Comparison of ENCODE assay signal across 8 cellular contexts in the genomic region with DNA sequence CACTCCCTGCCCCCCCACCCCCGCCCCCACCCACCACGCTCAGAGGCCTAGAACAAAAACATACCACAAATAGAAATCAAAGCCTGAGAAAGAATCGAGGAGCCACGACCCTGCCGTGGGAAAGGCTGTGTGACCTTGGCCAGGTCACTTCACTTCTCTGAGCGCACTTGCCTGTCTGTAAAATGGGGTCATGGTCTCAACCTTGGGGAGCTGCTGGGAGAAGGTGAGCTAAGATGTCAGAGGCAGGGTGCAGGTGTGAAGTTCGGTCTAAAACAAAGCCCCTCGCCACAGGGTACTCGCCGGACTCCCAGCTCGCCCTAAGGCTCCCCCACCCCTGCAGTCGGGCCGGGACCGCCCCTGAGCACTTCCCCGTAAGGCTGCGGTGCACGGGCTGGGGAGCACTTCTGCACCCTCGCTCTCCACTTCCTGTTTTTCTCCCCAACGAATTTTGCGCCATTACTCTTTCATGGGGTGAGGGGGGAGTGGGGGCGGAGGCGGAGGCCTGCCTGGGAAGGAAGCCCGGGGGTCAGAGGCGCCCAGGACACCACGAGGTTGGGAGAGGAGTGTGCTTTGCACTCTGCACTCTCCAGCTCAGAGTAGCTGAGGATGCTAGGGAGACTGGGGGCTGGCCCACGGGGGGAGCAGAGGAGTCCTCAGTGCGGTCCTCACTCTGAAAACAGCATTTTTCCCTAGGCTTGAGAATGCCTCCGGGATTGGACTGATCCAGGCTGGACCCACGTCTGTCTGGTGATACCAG.
DNase-seq lines count a peak whose midpoint lies in the region; TF ChIP-seq lines count a peak whose summit lies in the region.

No MANE protein-coding gene starts in this region.

- H3K36me3 ChIP-seq in HEK293 (ENCODE audit: control insufficient read depth in 2 of 2, insufficient read depth in 1 of 2, low read length in 2 of 2), result no peaks in the 10 kb centered on the region
- peaks cover 3% of the 10 kb centered on the region for H3K36me3 ChIP-seq in effector memory CD4-positive, alpha-beta T cell (ENCODE audit: control insufficient read depth, insufficient read depth, low read length)

- H3K27me3 ChIP-seq in effector memory CD4-positive, alpha-beta T cell (replicated peaks; ENCODE audit: control insufficient read depth, insufficient read depth, low read length, poor library complexity, severe bottlenecking), result no peaks in the 10 kb centered on the region

- H3K4me1 ChIP-seq in HEK293 (ENCODE audit: control insufficient read depth, insufficient read depth, low read length), result no peaks in the 10 kb centered on the region
- H3K4me1 ChIP-seq in effector memory CD4-positive, alpha-beta T cell (ENCODE audit: control insufficient read depth, insufficient read depth, low read length, poor library complexity, severe bottlenecking), result peaks cover 27% of the 10 kb centered on the region

- TF ChIP-seq CTCF in HEK293 (tag by site-specific recombination; IDR thresholded peaks at IDR 0.05), result no peak

- H3K9me3 ChIP-seq in HEK293 (ENCODE audit: control insufficient read depth, insufficient read depth, low read depth, low read length), result no peaks in the 10 kb centered on the region
- no peaks in the 10 kb centered on the region for H3K9me3 ChIP-seq in effector memory CD4-positive, alpha-beta T cell (ENCODE audit: control insufficient read depth, low read length)

- DNase-seq in activated CD4-positive, CD25-positive, alpha-beta regulatory T cell treated with anti-CD3 and anti-CD28 coated beads, Interleukin-2, amount 50 U/mL, for 72 hours, result peak; percentile 80
- DNase-seq in effector memory CD4-positive, alpha-beta T cell, result peak; percentile 46 to 62 (median 55)
- DNase-seq in stimulated activated CD4-positive, alpha-beta T cell treated with anti-CD3 and anti-CD28 coated beads, Interleukin-4, amount 100 ng/mL, for 4 hours, result peak; percentile 60
- DNase-seq in NCI-H345 treated with DMSO at 0.1 percent for 48 hours (lab: John Stamatoyannopoulos, UW; ENCODE audit: unreplicated experiment) (no peak), DMS53 (lab: John Stamatoyannopoulos, UW) (no peak), NCI-H82 (lab: John Stamatoyannopoulos, UW) (no peak), amniotic stem cell (lab: John Stamatoyannopoulos, UW) (no peak)

- POLR2A ChIA-PET in HEK293 (lab: Yijun Ruan, JAX), result interaction anchor here (0.6 kb wide), 1 partner anchor 26 kb away, joined by 3 read pairs; no protein-coding TSS in a partner anchor

- CTCF ChIA-PET in HEK293 (lab: Yijun Ruan, JAX), result interaction anchor here (0.6 kb wide), 2 partner anchors 38 to 292 kb away, joined by 3 to 5 read pairs; no protein-coding TSS in a partner anchor

- H3K27ac ChIP-seq in HEK293 (ENCODE audit: extremely low read depth, low read depth, low read length), result no peak overlapping the region
- peak overlapping the region; percentile 84 for H3K27ac ChIP-seq in effector memory CD4-positive, alpha-beta T cell (ENCODE audit: insufficient read depth, low read length, poor library complexity, severe bottlenecking)

- no peak overlapping the region for H3K4me3 ChIP-seq in HEK293 (ENCODE audit: low read depth, low read length)
- H3K4me3 ChIP-seq in effector memory CD4-positive, alpha-beta T cell (ENCODE audit: insufficient read depth, low read depth, low read length, poor library complexity, severe bottlenecking), result peak overlapping the region; percentile 60

TF ChIP-seq in HEK293, 187 proteins besides CTCF, POLR2A, EP300 and RAD21:
- TF ChIP-seq TCF7L2 (IDR thresholded peaks at IDR 0.05; ENCODE audit: borderline replicate concordance, low read depth, low read length), result no peak
- peak; percentile 82; the same call in 1 of the 2 replicates for TF ChIP-seq ZNF768 (tag by site-specific recombination; IDR thresholded peaks at IDR 0.05)
TF ChIP-seq in HEK293: peak in this region for 1.

Comparison
In these comparisons a context has a peak if more than half of its experiments do, and no peak if none do; other contexts are left out.
1. DNase-seq: peak in activated CD4-positive, CD25-positive, alpha-beta regulatory T cell treated with anti-CD3 and anti-CD28 coated beads, Interleukin-2, amount 50 U/mL, for 72 hours (single experiment), effector memory CD4-positive, alpha-beta T cell (3 of 3) and stimulated activated CD4-positive, alpha-beta T cell treated with anti-CD3 and anti-CD28 coated beads, Interleukin-4, amount 100 ng/mL, for 4 hours (2 of 2); none in NCI-H345 treated with DMSO at 0.1 percent for 48 hours (single experiment), DMS53 (single experiment), NCI-H82 (single experiment) and amniotic stem cell (single experiment).